21 cellular contexts compared by ENCODE assay signal in the genomic region with DNA sequence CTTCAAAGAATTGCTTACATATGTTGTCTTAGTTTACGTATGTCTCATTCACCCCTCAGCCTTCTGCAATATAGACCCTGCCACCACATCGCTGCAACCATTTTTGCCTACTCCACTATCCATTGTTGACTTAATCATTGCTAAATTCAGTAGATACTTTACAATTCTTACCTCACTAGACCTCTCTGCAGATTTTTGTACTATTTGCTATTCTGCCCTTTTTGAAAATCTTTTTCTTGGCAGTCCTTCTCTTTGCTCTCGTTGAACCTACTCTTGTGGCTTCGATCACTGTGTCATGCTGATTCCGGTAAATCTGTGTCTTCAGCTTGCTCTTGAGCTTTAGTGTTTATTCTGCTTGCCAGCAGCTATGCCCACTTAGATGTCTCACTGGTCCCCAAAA.
"Had no signal": no experiment of that assay in that cellular context is flagged by ENCODE, and none has a peak within 500 bp of the region (broad histone marks: within the 10 kb centered on the region; RNA-seq: fewer than 3 reads in every experiment).

No MANE protein-coding gene starts in this region.

- H3K36me3 ChIP-seq: heart left ventricle, lower lobe of right lung, ovary, right atrium auricular region, suprapubic skin, thoracic aorta, tibial artery, uterus had no signal

- H3K27ac ChIP-seq: heart left ventricle, lower lobe of right lung, ovary, right atrium auricular region, skin epidermis, suprapubic skin, thoracic aorta, tibial artery, uterus had no signal

- H3K4me1 ChIP-seq: lower lobe of right lung, right atrium auricular region, suprapubic skin, tibial artery, uterus had no signal

- H3K27me3 ChIP-seq: heart left ventricle, ovary, right atrium auricular region, suprapubic skin, tibial artery, uterus had no signal

- H3K9me3 ChIP-seq: heart left ventricle, lower lobe of right lung, ovary, right atrium auricular region, suprapubic skin, thoracic aorta, tibial artery, uterus had no signal

- H3K4me3 ChIP-seq: heart left ventricle, lower lobe of right lung, ovary, right atrium auricular region, skin epidermis, suprapubic skin, thoracic aorta, tibial artery, uterus had no signal

- ATAC-seq: heart left ventricle; naive thymus-derived CD8-positive, alpha-beta T cell; sciatic nerve; stimulated activated effector memory CD8-positive, alpha-beta T cell treated with anti-CD3 and anti-CD28 coated beads, Interleukin-12 subunit alpha, Interleukin-12 subunit beta, amount 100 ng/mL, for 72 hours had no signal

- DNase-seq: heart left ventricle; hypothalamus; immature natural killer cell; kidney; lower lobe of right lung; mammary epithelial cell; mesenchymal stem cell; naive thymus-derived CD8-positive, alpha-beta T cell; ovary; stimulated activated CD4-positive, alpha-beta T cell treated with anti-CD3 and anti-CD28 coated beads, Interleukin-12 subunit alpha, Interleukin-12 subunit beta, amount 100 ng/mL, for 4 hours; stimulated activated CD4-positive, alpha-beta T cell treated with anti-CD3 and anti-CD28 coated beads, Interleukin-15, amount 100 ng/mL, for 24 hours; stimulated activated CD4-positive, alpha-beta T cell treated with anti-CD3 and anti-CD28 coated beads, Interleukin-4, amount 100 ng/mL, for 24 hours; stimulated activated naive CD4-positive, alpha-beta T cell; tibial artery; uterus had no signal
